In the genomic region with DNA sequence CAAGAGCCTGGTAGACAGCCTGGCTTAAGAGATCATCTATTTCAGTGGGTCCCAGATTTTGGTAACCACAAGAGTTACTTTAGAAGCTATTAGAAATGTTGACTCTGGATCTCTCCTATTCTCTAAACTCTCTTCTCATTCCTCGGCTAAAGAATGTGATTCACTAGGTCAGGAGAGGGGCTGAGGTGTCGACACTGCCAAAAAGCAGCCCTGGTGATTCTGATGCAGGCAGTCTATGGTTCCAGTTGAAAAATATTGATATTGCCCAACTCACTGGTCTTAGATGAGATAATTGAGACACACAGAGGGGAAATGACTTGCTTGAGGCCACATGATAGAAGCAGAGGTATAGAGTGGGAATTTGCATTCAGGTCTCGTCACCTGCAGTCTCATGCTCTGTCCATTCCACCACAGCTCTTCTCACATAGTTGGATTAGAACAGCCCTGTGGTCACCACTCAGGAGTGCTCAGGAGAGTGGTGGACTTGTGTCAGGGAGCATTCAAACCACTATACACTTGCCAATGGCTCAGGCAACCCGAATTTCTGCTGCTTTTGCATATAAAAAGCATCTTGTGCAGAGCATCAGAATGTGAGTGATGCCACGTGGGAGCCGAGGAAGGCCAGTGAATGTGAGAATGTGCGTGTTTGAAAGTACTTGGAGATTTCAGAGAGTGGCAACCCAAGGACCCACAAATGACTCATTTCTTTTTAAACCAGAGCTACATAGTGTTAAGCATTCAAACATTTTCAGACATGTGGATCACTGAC, we compare ENCODE assay signal across 11 cellular contexts.
DNase-seq lines count a peak whose midpoint lies in the region; ATAC-seq and TF ChIP-seq lines count a peak whose summit lies in the region.
"Had no signal": no experiment of that assay in that cellular context is flagged by ENCODE, and none has a peak within 500 bp of the region (broad histone marks: within the 10 kb centered on the region; RNA-seq: fewer than 3 reads in every experiment).

No MANE protein-coding gene starts in this region.

- H3K9ac ChIP-seq in Karpas-422 (ENCODE audit: low read length): no peak overlapping the region
- H3K9ac ChIP-seq: BLaER1 had no signal

- H3K36me3 Mint-ChIP-seq in activated T-helper 17 cell treated with anti-CD3 and anti-CD28 coated beads, Interleukin-2, amount 50 U/mL, for 72 hours (ENCODE audit: low read depth): no peaks in the 10 kb centered on the region

- no peaks in the 10 kb centered on the region for H3K36me3 ChIP-seq in Karpas-422 (ENCODE audit: insufficient read depth, low read length)
- H3K36me3 ChIP-seq in vagina: no peaks in the 10 kb centered on the region
- H3K36me3 ChIP-seq: BLaER1 had no signal

- H3K9me3 Mint-ChIP-seq in activated T-helper 17 cell treated with anti-CD3 and anti-CD28 coated beads, Interleukin-2, amount 50 U/mL, for 72 hours: peaks cover 9% of the 10 kb centered on the region

- H3K4me2 ChIP-seq in Karpas-422 (ENCODE audit: low read depth, low read length, poor library complexity, severe bottlenecking): no peak overlapping the region
- H3K4me2 ChIP-seq: BLaER1 had no signal

- H3K9me2 ChIP-seq in Karpas-422 (replicated peaks; ENCODE audit: insufficient read depth, low read length): no peaks in the 10 kb centered on the region

- DNase-seq in A172 (ENCODE audit: low spot score): peak; percentile 71
- peak; percentile 80 for DNase-seq in kidney tubule cell (ENCODE audit: low spot score)
- DNase-seq in Karpas-422: no peak
- DNase-seq in vagina (ENCODE audit: extremely low spot score in 2 of 2): no peak
- DNase-seq: hypothalamus, retina had no signal

- H3K4me3 ChIP-seq in Karpas-422 (ENCODE audit: low read length): no peak overlapping the region
- H3K4me3 ChIP-seq in vagina: no peak overlapping the region
- H3K4me3 ChIP-seq: BLaER1 had no signal

- H3K27me3 Mint-ChIP-seq in activated T-helper 17 cell treated with anti-CD3 and anti-CD28 coated beads, Interleukin-2, amount 50 U/mL, for 72 hours: no peaks in the 10 kb centered on the region

- H3K4me1 ChIP-seq in Karpas-422 (ENCODE audit: low read length) (no peaks in the 10 kb centered on the region), vagina (no peaks in the 10 kb centered on the region)

- no peak for TF ChIP-seq CTCF in vagina (IDR thresholded peaks at IDR 0.05)

- H3K9me3 ChIP-seq in Karpas-422 (ENCODE audit: low read length) (no peaks in the 10 kb centered on the region), vagina (no peaks in the 10 kb centered on the region)

- peak overlapping the region; percentile 86 for H3K27ac Mint-ChIP-seq in activated T-helper 17 cell treated with anti-CD3 and anti-CD28 coated beads, Interleukin-2, amount 50 U/mL, for 72 hours

- H3K27ac ChIP-seq in Karpas-422 (ENCODE audit: low read length) (no peak overlapping the region), vagina (no peak overlapping the region)
- H3K27ac ChIP-seq: BLaER1 had no signal

- peaks cover 64% of the 10 kb centered on the region for H3K4me1 Mint-ChIP-seq in activated T-helper 17 cell treated with anti-CD3 and anti-CD28 coated beads, Interleukin-2, amount 50 U/mL, for 72 hours

- intact Hi-C loops in vagina (cut with DNase I): no loop called here

- no peak for TF ChIP-seq POLR2A in vagina (IDR thresholded peaks at IDR 0.05)

- H3K4me3 Mint-ChIP-seq in activated T-helper 17 cell treated with anti-CD3 and anti-CD28 coated beads, Interleukin-2, amount 50 U/mL, for 72 hours: peak overlapping the region; percentile 67

- peak; percentile 40 for ATAC-seq in HG03175 (IDR thresholded peaks at IDR 0.05; ENCODE audit: unreplicated experiment)
- ATAC-seq in activated T-helper 17 cell treated with anti-CD3 and anti-CD28 coated beads, Interleukin-2, amount 50 U/mL, for 72 hours (replicated peaks): peak; percentile 80
- ATAC-seq in GM21390 (IDR thresholded peaks at IDR 0.05; ENCODE audit: unreplicated experiment): no peak
- ATAC-seq in HG03460 (IDR thresholded peaks at IDR 0.05; ENCODE audit: unreplicated experiment): no peak

- H3K79me2 ChIP-seq in Karpas-422 (ENCODE audit: low read length): no peaks in the 10 kb centered on the region

- no peaks in the 10 kb centered on the region for H4K20me1 ChIP-seq in Karpas-422 (ENCODE audit: insufficient read depth, low read depth, low read length)
- H4K20me1 ChIP-seq: BLaER1 had no signal

- no peaks in the 10 kb centered on the region; the same call in 1 of the 2 replicates for H3K27me3 ChIP-seq in Karpas-422 (ENCODE audit: low read length)
- H3K27me3 ChIP-seq in vagina: no peaks in the 10 kb centered on the region

- no peak overlapping the region for H2AFZ ChIP-seq in Karpas-422 (ENCODE audit: low read length)

Comparison
In these comparisons a context has a peak if more than half of its experiments do, and no peak if none do; other contexts are left out.
1. DNase-seq: peak in A172 (single experiment) and kidney tubule cell (single experiment); none in Karpas-422 (single experiment) and vagina (0 of 2).
2. ATAC-seq: peak in HG03175 (single experiment) and activated T-helper 17 cell treated with anti-CD3 and anti-CD28 coated beads, Interleukin-2, amount 50 U/mL, for 72 hours (single experiment); none in GM21390 (single experiment) and HG03460 (single experiment).